ENCODE assay signal across 8 cellular contexts in the genomic region with DNA sequence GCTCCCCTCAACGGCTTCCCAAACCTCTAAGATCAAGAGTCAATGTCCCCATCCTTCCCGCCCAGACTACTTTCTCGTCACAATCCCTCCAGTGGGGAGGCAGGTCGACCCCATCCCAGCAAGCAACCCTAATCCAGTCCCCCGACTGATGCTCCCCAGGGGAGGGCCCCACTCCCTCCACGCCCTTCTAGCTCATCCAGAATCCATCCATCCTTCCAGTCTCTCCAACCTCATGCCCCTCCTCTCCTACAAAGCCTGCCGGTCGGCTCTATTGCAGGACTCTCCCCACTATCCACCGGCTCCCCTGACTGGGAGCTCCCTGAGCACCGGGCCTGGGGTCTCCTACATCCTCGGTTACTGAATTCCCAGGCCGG. TPM values are rescaled to one million over a fixed set of nuclear protein-coding genes. Genes with fewer than 3 reads are reported as not detected.
DNase-seq lines count a peak whose midpoint lies in the region; ATAC-seq and TF ChIP-seq lines count a peak whose summit lies in the region.

No MANE protein-coding gene starts in this region.

- H3K27ac ChIP-seq in SJCRH30 (no peak overlapping the region), esophagus squamous epithelium (peak overlapping the region; percentile 27 to 77 (median 62))

- H3K4me3 ChIP-seq in BJ (ENCODE audit: low read depth, low read length): peak overlapping the region; percentile 55
- peak overlapping the region; percentile 66 for H3K4me3 ChIP-seq in SJCRH30
- peak overlapping the region; percentile 44 to 76 (median 66) for H3K4me3 ChIP-seq in esophagus squamous epithelium
- H3K4me3 ChIP-seq in neuron (ENCODE audit: low read length): peak overlapping the region; percentile 80

- ATAC-seq in HG02870 (IDR thresholded peaks at IDR 0.05; ENCODE audit: unreplicated experiment) (no peak), GM19452 (IDR thresholded peaks at IDR 0.05; ENCODE audit: unreplicated experiment) (no peak)

- peak overlapping the region; percentile 79 for H2AFZ ChIP-seq in neuron (ENCODE audit: low read depth, low read length)

- POLR2A ChIA-PET in BJ (lab: Charles Lee): no interaction called here

- CTCF ChIA-PET in BJ (lab: Yijun Ruan, JAX): interaction anchor here (1.1 to 2.1 kb wide), 2 partner anchors 12 to 21 kb away, joined by 4 to 9 read pairs; no protein-coding TSS in a partner anchor

- TF ChIP-seq POLR2A in esophagus squamous epithelium (IDR thresholded peaks at IDR 0.05): no peak

- H3K36me3 ChIP-seq in BJ (ENCODE audit: control insufficient read depth, insufficient read depth, low read length) (no peaks in the 10 kb centered on the region), SJCRH30 (no peaks in the 10 kb centered on the region), esophagus squamous epithelium (no peaks in the 10 kb centered on the region), neuron (ENCODE audit: insufficient read depth, low read length) (no peaks in the 10 kb centered on the region)

- intact Hi-C loops in esophagus squamous epithelium (cut with DNase I): no loop called here

- no peak for TF ChIP-seq CTCF in BJ (IDR thresholded peaks at IDR 0.05; ENCODE audit: insufficient read depth, low read depth, low read length)
- no peak for TF ChIP-seq CTCF in esophagus squamous epithelium (IDR thresholded peaks at IDR 0.05)

- WGBS in esophagus squamous epithelium, 2 donors: 27 to 51% methylated on average over 7 to 12 of the region's 12 CpGs

- no peaks in the 10 kb centered on the region for H3K9me3 ChIP-seq in SJCRH30 (replicated peaks)
- H3K9me3 ChIP-seq in esophagus squamous epithelium: no peaks in the 10 kb centered on the region
- H3K9me3 ChIP-seq in neuron (ENCODE audit: low read length): peaks cover 6% of the 10 kb centered on the region

- DNase-seq in BJ (ENCODE audit: low read depth): no peak
- no peak for DNase-seq in SJCRH30
- DNase-seq in esophagus squamous epithelium (lab: John Stamatoyannopoulos, UW): no peak
- no peak for DNase-seq in NCI-H446 (lab: John Stamatoyannopoulos, UW)
- no peak for DNase-seq in NCI-H1417 treated with DMSO at 0.1 percent for 48 hours (lab: John Stamatoyannopoulos, UW)

- no peaks in the 10 kb centered on the region for H3K4me1 ChIP-seq in SJCRH30
- H3K4me1 ChIP-seq in esophagus squamous epithelium: peaks cover 12 to 25% (median 14%) of the 10 kb centered on the region in 3 donors
- H3K4me1 ChIP-seq in neuron (ENCODE audit: insufficient read depth, low read length): peaks cover 5% of the 10 kb centered on the region

- H3K27me3 ChIP-seq in BJ (ENCODE audit: control insufficient read depth, insufficient read depth, low read length): no peaks in the 10 kb centered on the region
- H3K27me3 ChIP-seq in SJCRH30: no peaks in the 10 kb centered on the region; the same call in 1 of the 2 replicates
- peaks cover 0 to 34% (median 0%) of the 10 kb centered on the region in 4 donors for H3K27me3 ChIP-seq in esophagus squamous epithelium
- no peaks in the 10 kb centered on the region for H3K27me3 ChIP-seq in neuron (ENCODE audit: insufficient read depth, low read length)

RNA-seq across cellular contexts. Expression of a gene that starts 1.3 kb away (rescaled TPM):
- 3.1 and 9.6 TPM in 2 replicates for polyA plus RNA-seq in BJ (2011; rRNA removed)
- polyA minus RNA-seq in BJ (2011; rRNA and poly(A)+ RNA removed): 5.7 and 8.2 TPM in 2 replicates
- 2.0 and 2.4 TPM in 2 replicates for total RNA-seq in SJCRH30 (2014; rRNA removed; shearing (Covaris generic))
- under 1 TPM; 0.42 to 0.76 (median 0.56) TPM for total RNA-seq in esophagus squamous epithelium
